ENCODE assay signal across 11 cellular contexts in genomic region chr1:40901886-40902633, GRCh38.
A peak's percentile ranks its signal among the peaks of the same experiment; 100 is the strongest.
DNase-seq lines count a peak whose midpoint lies in the region; ATAC-seq, FAIRE-seq and TF ChIP-seq lines count a peak whose summit lies in the region.
"Had no signal": no experiment of that assay in that cellular context is flagged by ENCODE, and none has a peak within 500 bp of the region (broad histone marks: within the 10 kb centered on the region; RNA-seq: fewer than 3 reads in every experiment).

No MANE protein-coding gene starts in this region.

- no peaks in the 10 kb centered on the region for H3K36me3 ChIP-seq in brain microvascular endothelial cell (replicated peaks)
- H3K36me3 ChIP-seq in tibial artery, result no peaks in the 10 kb centered on the region
- H3K36me3 ChIP-seq: SJSA1 had no signal

- no peak overlapping the region for H3K4me3 ChIP-seq in brain microvascular endothelial cell (ENCODE audit: low read depth, low read length)
- H3K4me3 ChIP-seq in tibial artery, result no peak overlapping the region
- H3K4me3 ChIP-seq: SJSA1 had no signal

- H3K9me3 ChIP-seq in tibial artery, result no peaks in the 10 kb centered on the region
- H3K9me3 ChIP-seq: SJSA1 had no signal

- ATAC-seq in GM21447 (IDR thresholded peaks at IDR 0.05; ENCODE audit: unreplicated experiment), result no peak
- ATAC-seq: activated T-cell treated with anti-CD3 and anti-CD28 coated beads, Interleukin-2, amount 50 U/mL, for 4 hours; natural killer cell treated with Interleukin-12 subunit alpha and Interleukin-12 subunit beta and Interleukin-15 and Interleukin-18, amount 100 ng/mL, for 72 hours had no signal

- H3K27ac ChIP-seq in brain microvascular endothelial cell (peak overlapping the region; percentile 87), tibial artery (peak overlapping the region; percentile 53 to 66)
- H3K27ac ChIP-seq: SJSA1 had no signal

- DNase-seq in HS-5 (ENCODE audit: low read depth) (peak; percentile 22), brain microvascular endothelial cell (peak; percentile 89), hepatic stellate cell (ENCODE audit: low spot score) (peak; percentile 71), tibial artery (peak; percentile 50 to 72), NCI-H2227 (lab: John Stamatoyannopoulos, UW; ENCODE audit: unreplicated experiment) (no peak), D721Med (ENCODE audit: insufficient read length, low spot score) (no peak)
- DNase-seq: activated T-cell treated with anti-CD3 and anti-CD28 coated beads, Interleukin-2, amount 50 U/mL, for 4 hours had no signal

- in situ Hi-C loops in brain microvascular endothelial cell (cut with HindIII; ENCODE audit: low pct_ligation_motif_present, low sequenced_read_pairs), result no loop called here

- H3K27me3 ChIP-seq in brain microvascular endothelial cell (replicated peaks) (no peaks in the 10 kb centered on the region), tibial artery (no peaks in the 10 kb centered on the region)
- H3K27me3 ChIP-seq: SJSA1 had no signal

- H3K4me1 ChIP-seq in tibial artery, result peaks cover 7 to 38% (median 28%) of the 10 kb centered on the region in 4 donors

- intact Hi-C loops in tibial artery (cut with DNase I; ENCODE audit: low total_unique reads), result no loop called here

- no peak for TF ChIP-seq CTCF in brain microvascular endothelial cell (IDR thresholded peaks at IDR 0.05; ENCODE audit: low read depth, low read length, missing control alignments)
- no peak for TF ChIP-seq CTCF in tibial artery (IDR thresholded peaks at IDR 0.05)
- TF ChIP-seq CTCF in D721Med (IDR thresholded peaks at IDR 0.05; ENCODE audit: insufficient read depth, missing control alignments), result no peak

- FAIRE-seq in D721Med (lab: Jason Lieb, UNC), result no peak
- FAIRE-seq: GM18507 had no signal

Comparison
In these comparisons a context has a peak if more than half of its experiments do, and no peak if none do; other contexts are left out.
1. DNase-seq: peak in HS-5 (single experiment), brain microvascular endothelial cell (single experiment), hepatic stellate cell (single experiment) and tibial artery (2 of 2); none in NCI-H2227 (single experiment) and D721Med (single experiment).